In genomic region chr1:224805889-224806288, GRCh38 we compare ENCODE assay signal across 22 cellular contexts.
"Had no signal": no experiment of that assay in that cellular context is flagged by ENCODE, and none has a peak within 500 bp of the region (broad histone marks: within the 10 kb centered on the region; RNA-seq: fewer than 3 reads in every experiment).

No MANE protein-coding gene starts in this region.

- DNase-seq: NCI-H1092, NCI-H1105 treated with DMSO at 0.1 percent for 48 hours, NCI-H1417 treated with DMSO at 0.1 percent for 48 hours, NCI-H146, NCI-H1694 treated with DMSO at 0.1 percent for 48 hours, NCI-H1930, NCI-H2081, NCI-H2107, NCI-H2227 treated with DMSO at 0.1 percent for 48 hours, NCI-H446, NCI-H510A, NCI-H524 treated with DMSO at 0.1 percent for 48 hours, NCI-H69, NCI-H774, SHP77, SK-N-SH, T-helper 1 cell had no signal

- H3K9me3 ChIP-seq: SK-N-SH had no signal

- H3K4me3 ChIP-seq: K562 had no signal

- H3K9ac ChIP-seq: SK-N-SH had no signal

- FAIRE-seq: HTR-8/SVneo, K562 had no signal

- H3K27ac ChIP-seq: HL-60, RWPE1 had no signal

- H3K9me2 ChIP-seq: SK-N-SH had no signal

- H3K4me2 ChIP-seq: SK-N-SH had no signal

- ATAC-seq: K562, Panc1 had no signal
